In genomic region chr6:154070657-154071056, GRCh38 we compare ENCODE assay signal across 17 cellular contexts. TPM values are rescaled to one million over a fixed set of nuclear protein-coding genes. Genes with fewer than 3 reads are reported as not detected.
"Had no signal": no experiment of that assay in that cellular context is flagged by ENCODE, and none has a peak within 500 bp of the region (broad histone marks: within the 10 kb centered on the region; RNA-seq: fewer than 3 reads in every experiment).

No MANE protein-coding gene starts in this region.

- H3K36me3 ChIP-seq: cardiac muscle cell, esophagus squamous epithelium, prostate gland, right lobe of liver, transverse colon had no signal

- ATAC-seq: activated naive CD8-positive, alpha-beta T cell treated with anti-CD3 and anti-CD28 coated beads, Interleukin-2, amount 50 U/mL, for 24 hours; activated T-helper 17 cell treated with anti-CD3 and anti-CD28 coated beads, Interleukin-2, amount 50 U/mL, for 72 hours; left colon; right lobe of liver; stimulated activated naive CD8-positive, alpha-beta T cell treated with anti-CD3 and anti-CD28 coated beads, Interleukin-15, Interleukin-2, amounts not matched to agents 100 U/mL and 50 U/mL, for 24 hours had no signal

- H3K27me3 ChIP-seq: cardiac muscle cell, esophagus squamous epithelium, right lobe of liver, transverse colon had no signal

- H3K9me3 ChIP-seq: esophagus squamous epithelium, prostate gland, right lobe of liver, transverse colon had no signal

- H3K4me3 ChIP-seq: cardiac muscle cell, esophagus squamous epithelium, prostate gland, right lobe of liver, transverse colon had no signal

- H3K4me1 ChIP-seq: esophagus squamous epithelium, prostate gland, right lobe of liver, transverse colon had no signal

- DNase-seq: activated CD4-positive, CD25-positive, alpha-beta regulatory T cell; activated naive CD4-positive, alpha-beta T cell treated with Interleukin-2 at 50 U/mL for 16 hours; activated naive CD8-positive, alpha-beta T cell treated with anti-CD3 and anti-CD28 coated beads, Interleukin-2, amount 50 U/mL, for 24 hours; activated T-cell treated with anti-CD3 and anti-CD28 coated beads for 4 hours; aorta; esophagus squamous epithelium; left colon; right lobe of liver; stimulated activated naive CD8-positive, alpha-beta T cell treated with anti-CD3 and anti-CD28 coated beads, Interleukin-15, Interleukin-2, amounts not matched to agents 100 U/mL and 50 U/mL, for 24 hours; transverse colon had no signal

- H3K27ac ChIP-seq: cardiac muscle cell, esophagus squamous epithelium, prostate gland, right lobe of liver, transverse colon had no signal

RNA-seq across cellular contexts. Expression of gene OPRM1, which starts 31.6 kb away (rescaled TPM):
- total RNA-seq: activated T-helper 17 cell treated with anti-CD3 and anti-CD28 coated beads, Interleukin-2, amount 50 U/mL, for 72 hours; aorta; cardiac muscle cell; esophagus squamous epithelium; fibroblast of villous mesenchyme; left colon; lung microvascular endothelial cell; neural crest cell; osteoblast; prostate gland; right lobe of liver had no signal
- polyA plus RNA-seq: cardiac muscle cell had no signal
